11 cellular contexts compared by ENCODE assay signal in genomic region chr13:44484562-44485164, GRCh38.
DNase-seq lines count a peak whose midpoint lies in the region; ATAC-seq and TF ChIP-seq lines count a peak whose summit lies in the region.
"Had no signal": no experiment of that assay in that cellular context is flagged by ENCODE, and none has a peak within 500 bp of the region (broad histone marks: within the 10 kb centered on the region; RNA-seq: fewer than 3 reads in every experiment).

No MANE protein-coding gene starts in this region.

- in situ Hi-C loops in GM13977 (cut with MboI; ENCODE audit: low pct_unique_long_range_greater_than_20kb, low sequenced_read_pairs, unreplicated experiment), result loop anchor here (10.0 kb wide), 1 partner anchor 490 kb away; no protein-coding TSS in a partner anchor

- POLR2A ChIA-PET in activated B cell treated with CpG ODN at 0.5 μM for 24 hours (lab: Charles Lee), result interaction anchor here (0.6 to 1.0 kb wide), 2 partner anchors 433 to 765 kb away, joined by 3 read pairs; no protein-coding TSS in a partner anchor
- POLR2A ChIA-PET in naive thymus-derived CD8-positive, alpha-beta T cell (lab: Charles Lee), result interaction anchor here (0.8 kb wide), 1 partner anchor 11 kb away, joined by 3 read pairs; no protein-coding TSS in a partner anchor

- no peak for TF ChIP-seq CTCF in GM13977 (IDR thresholded peaks at IDR 0.05; ENCODE audit: extremely low read depth, insufficient read depth, missing control alignments)
- TF ChIP-seq CTCF in activated B cell treated with CpG ODN at 0.5 μM for 24 hours (IDR thresholded peaks at IDR 0.05), result no peak

- no peaks in the 10 kb centered on the region for H3K9me3 ChIP-seq in SJCRH30 (replicated peaks)

- H3K27me3 Mint-ChIP-seq in activated B cell treated with CpG ODN at 0.5 μM for 24 hours, result no peaks in the 10 kb centered on the region
- H3K27me3 Mint-ChIP-seq in naive thymus-derived CD8-positive, alpha-beta T cell, result no peaks in the 10 kb centered on the region

- H3K4me3 ChIP-seq in SJCRH30, result no peak overlapping the region

- H3K27ac ChIP-seq in SJCRH30, result no peak overlapping the region

- peaks cover 21% of the 10 kb centered on the region for H3K4me1 Mint-ChIP-seq in activated B cell treated with CpG ODN at 0.5 μM for 24 hours
- H3K4me1 Mint-ChIP-seq in naive thymus-derived CD8-positive, alpha-beta T cell, result peaks cover 5 to 31% (median 15%) of the 10 kb centered on the region in 4 donors
- H3K4me1 Mint-ChIP-seq: nephron progenitor cell had no signal

- no peaks in the 10 kb centered on the region for H3K9me3 Mint-ChIP-seq in activated B cell treated with CpG ODN at 0.5 μM for 24 hours
- H3K9me3 Mint-ChIP-seq in naive thymus-derived CD8-positive, alpha-beta T cell, result no peaks in the 10 kb centered on the region
- H3K9me3 Mint-ChIP-seq: nephron progenitor cell had no signal

- H3K4me3 Mint-ChIP-seq in activated B cell treated with CpG ODN at 0.5 μM for 24 hours, result peak overlapping the region; percentile 58
- H3K4me3 Mint-ChIP-seq in naive thymus-derived CD8-positive, alpha-beta T cell, result peak overlapping the region; percentile 1 to 79 (median 56)
- H3K4me3 Mint-ChIP-seq: nephron progenitor cell had no signal

- DNase-seq in GM13977 (ENCODE audit: low spot score) (peak; percentile 10), activated B cell treated with CpG ODN at 0.5 μM for 24 hours (no peak), hepatic stellate cell (ENCODE audit: low spot score) (no peak), SJCRH30 (no peak), CD1c-positive myeloid dendritic cell (ENCODE audit: extremely low spot score) (no peak)
- DNase-seq in naive thymus-derived CD8-positive, alpha-beta T cell, result no peak
- DNase-seq: activated CD4-positive, CD25-positive, alpha-beta regulatory T cell; amygdala; NCI-H1694; nephron progenitor cell had no signal

- intact Hi-C loops in activated B cell treated with CpG ODN at 0.5 μM for 24 hours (cut with micrococcal nuclease), result loop anchor here (1.0 to 2.0 kb wide), 4 partner anchors 93 to 636 kb away; partner anchors contain the start of gene GTF2F2

- no peaks in the 10 kb centered on the region for H3K36me3 ChIP-seq in SJCRH30

- H3K27me3 ChIP-seq in SJCRH30, result no peaks in the 10 kb centered on the region

- peak overlapping the region; percentile 30 for H3K27ac Mint-ChIP-seq in activated B cell treated with CpG ODN at 0.5 μM for 24 hours
- H3K27ac Mint-ChIP-seq in naive thymus-derived CD8-positive, alpha-beta T cell, result peak overlapping the region in 8 of 10 donors; percentile 36 to 85 (median 66)
- H3K27ac Mint-ChIP-seq: nephron progenitor cell had no signal

- H3K36me3 Mint-ChIP-seq in activated B cell treated with CpG ODN at 0.5 μM for 24 hours (ENCODE audit: low read depth), result no peaks in the 10 kb centered on the region
- no peaks in the 10 kb centered on the region for H3K36me3 Mint-ChIP-seq in naive thymus-derived CD8-positive, alpha-beta T cell

- CTCF ChIA-PET in activated B cell treated with CpG ODN at 0.5 μM for 24 hours (lab: Charles Lee), result interaction anchor here (0.6 to 4.3 kb wide), 12 partner anchors 8 to 824 kb away, joined by 3 to 43 read pairs (median 5); no protein-coding TSS in a partner anchor

- ATAC-seq in GM21576 (IDR thresholded peaks at IDR 0.05; ENCODE audit: unreplicated experiment) (peak; percentile 51), activated B cell treated with CpG ODN at 0.5 μM for 24 hours (ENCODE audit: low read depth) (peak; percentile 54)
- ATAC-seq in naive thymus-derived CD8-positive, alpha-beta T cell, result no peak

- no peaks in the 10 kb centered on the region for H3K4me1 ChIP-seq in SJCRH30

Comparison
In these comparisons a context has a peak if more than half of its experiments do, and no peak if none do; other contexts are left out.
1. ATAC-seq: peak in GM21576 (single experiment) and activated B cell treated with CpG ODN at 0.5 μM for 24 hours (single experiment); none in naive thymus-derived CD8-positive, alpha-beta T cell (0 of 2).